In genomic region chr2:206271066-206271465, GRCh38 we compare ENCODE assay signal across 28 cellular contexts. TPM values are rescaled to one million over a fixed set of nuclear protein-coding genes. Genes with fewer than 3 reads are reported as not detected.
DNase-seq lines count a peak whose midpoint lies in the region; ATAC-seq, FAIRE-seq and TF ChIP-seq lines count a peak whose summit lies in the region.
"Had no signal": no experiment of that assay in that cellular context is flagged by ENCODE, and none has a peak within 500 bp of the region (broad histone marks: within the 10 kb centered on the region; RNA-seq: fewer than 3 reads in every experiment).

No MANE protein-coding gene starts in this region.

- H2BK5ac ChIP-seq in H1 (ENCODE audit: low read depth, low read length) = no peak overlapping the region

- no peaks in the 10 kb centered on the region for H3K9me3 Mint-ChIP-seq in activated CD8-positive, alpha-beta memory T cell treated with anti-CD3 and anti-CD28 coated beads, Interleukin-2, amount 10 ng/mL, durations not matched to agents 7 days and 5 days (ENCODE audit: low read depth)

- H3K27me3 ChIP-seq in HepG2 (ENCODE audit: control insufficient read depth in 1 of 2, insufficient read depth in 2 of 2, low read length in 2 of 2) = peaks cover 8 to 61% of the 10 kb centered on the region in 2 experiments; a peak in 4 of 5 replicates
- H3K27me3 ChIP-seq in right lobe of liver = peaks cover 0 to 12% of the 10 kb centered on the region in 2 donors
- no peaks in the 10 kb centered on the region for H3K27me3 ChIP-seq in SU-DHL-6 (ENCODE audit: low read length)
- H3K27me3 ChIP-seq in H1 (replicated peaks in 1 of 4; ENCODE audit: control insufficient read depth in 3 of 4, extremely low read depth in 1 of 4, insufficient read depth in 3 of 4, low read length in 3 of 4) = peaks cover 45 to 79% (median 66%) of the 10 kb centered on the region in 4 experiments
- peaks cover 71% of the 10 kb centered on the region for H3K27me3 ChIP-seq in osteoblast (ENCODE audit: insufficient read depth, low read length)
- peaks cover 0 to 99% (median 75%) of the 10 kb centered on the region in 45 donors for H3K27me3 ChIP-seq in dorsolateral prefrontal cortex
- H3K27me3 ChIP-seq: BE2C had no signal

- intact Hi-C loops in HepG2 (cut with micrococcal nuclease; ENCODE audit: unreplicated experiment) = no loop called here
- intact Hi-C loops in right lobe of liver (cut with DNase I) = no loop called here
- intact Hi-C loops in dorsolateral prefrontal cortex (cut with DNase I) = no loop called here

- no peaks in the 10 kb centered on the region for H3K79me1 ChIP-seq in H1 (ENCODE audit: low read depth, low read length)

- no peak overlapping the region for H4K91ac ChIP-seq in H1 (replicated peaks; ENCODE audit: insufficient read length, low read length)

- H3K9me3 ChIP-seq in HepG2 (ENCODE audit: low read length) (no peaks in the 10 kb centered on the region), right lobe of liver (no peaks in the 10 kb centered on the region), SU-DHL-6 (ENCODE audit: insufficient read depth, low read length) (no peaks in the 10 kb centered on the region), H1 (ENCODE audit: insufficient read depth in 2 of 2, low read depth in 1 of 2, low read length in 1 of 2) (no peaks in the 10 kb centered on the region), osteoblast (ENCODE audit: low read depth, low read length) (no peaks in the 10 kb centered on the region)
- H3K9me3 ChIP-seq: BE2C had no signal

- no peak overlapping the region for H4K5ac ChIP-seq in H1 (ENCODE audit: insufficient read length, low read depth, low read length)

- TF ChIP-seq RAD21 in HepG2 (CRISPR knock-in tag; IDR thresholded peaks at IDR 0.05) (no peak), H1 (IDR thresholded peaks at IDR 0.05 in 1 of 2, conservative IDR thresholded peaks at IDR 0.05 in 1 of 2; ENCODE audit: low read depth in 2 of 2, low read length in 2 of 2) (no peak)

- no peak overlapping the region for H2BK20ac ChIP-seq in H1 (ENCODE audit: low read length)

- H2BK12ac ChIP-seq in H1 (ENCODE audit: low read depth, low read length) = no peak overlapping the region

- peaks cover 3% of the 10 kb centered on the region for H3K23me2 ChIP-seq in H1 (ENCODE audit: low read depth, low read length)

- H3K36me3 Mint-ChIP-seq in activated CD8-positive, alpha-beta memory T cell treated with anti-CD3 and anti-CD28 coated beads, Interleukin-2, amount 10 ng/mL, durations not matched to agents 7 days and 5 days = no peaks in the 10 kb centered on the region
- H3K36me3 Mint-ChIP-seq: CD4-positive, CD25-positive, alpha-beta regulatory T cell had no signal

- TF ChIP-seq POLR2A in HepG2 (IDR thresholded peaks at IDR 0.05; ENCODE audit: insufficient read depth in 1 of 2, low read depth in 2 of 2, low read length in 2 of 2) (no peak), right lobe of liver (IDR thresholded peaks at IDR 0.05) (no peak), H1 (IDR thresholded peaks at IDR 0.05; ENCODE audit: control extremely low read depth in 1 of 2, low read depth in 2 of 2, low read length in 2 of 2) (no peak)

- H3K27ac ChIP-seq in HepG2 (ENCODE audit: extremely low read length, insufficient read depth, low read length) (no peak overlapping the region), right lobe of liver (no peak overlapping the region), SU-DHL-6 (ENCODE audit: low read depth, low read length) (peak overlapping the region; percentile 46), H1 (ENCODE audit: low read depth, low read length) (no peak overlapping the region), osteoblast (ENCODE audit: low read depth, low read length) (no peak overlapping the region), dorsolateral prefrontal cortex (no peak overlapping the region)
- H3K27ac ChIP-seq: 22Rv1, BLaER1 had no signal

- H4K20me1 ChIP-seq in HepG2 (ENCODE audit: insufficient read depth, low read length) (no peaks in the 10 kb centered on the region), SU-DHL-6 (ENCODE audit: low read depth, low read length) (no peaks in the 10 kb centered on the region), H1 (replicated peaks in 1 of 2; ENCODE audit: control insufficient read depth in 1 of 2, insufficient read depth in 2 of 2, low read length in 2 of 2) (peaks cover 0 to 4% of the 10 kb centered on the region in 2 experiments), osteoblast (ENCODE audit: insufficient read depth, low read length) (no peaks in the 10 kb centered on the region)
- H4K20me1 ChIP-seq: BLaER1 had no signal

- no peak overlapping the region for H3K4me3 Mint-ChIP-seq in activated CD8-positive, alpha-beta memory T cell treated with anti-CD3 and anti-CD28 coated beads, Interleukin-2, amount 10 ng/mL, durations not matched to agents 7 days and 5 days
- H3K4me3 Mint-ChIP-seq: CD4-positive, alpha-beta memory T cell; CD8-positive, alpha-beta memory T cell had no signal

- H3K79me2 ChIP-seq in HepG2 (ENCODE audit: insufficient read depth, low read length) (no peaks in the 10 kb centered on the region), SU-DHL-6 (ENCODE audit: insufficient read depth, low read length) (peaks cover 22% of the 10 kb centered on the region), H1 (ENCODE audit: control insufficient read depth in 1 of 2, insufficient read depth in 2 of 2, low read length in 2 of 2) (peaks cover 0 to 8% of the 10 kb centered on the region in 2 experiments; a peak in 2 of 4 replicates), osteoblast (ENCODE audit: insufficient read depth, low read length) (peaks cover 4% of the 10 kb centered on the region)

- POLR2A ChIA-PET in HepG2 (lab: Yijun Ruan, JAX) = no interaction called here
- POLR2A ChIA-PET in H1 (lab: Charles Lee; ENCODE audit: partially characterized antibody) = interaction anchor here (1.4 to 2.0 kb wide), 2 partner anchors 9 to 111 kb away, joined by 4 read pairs; partner anchors contain the start of genes EEF1B2 and NDUFS1

- no peak overlapping the region for H3K23ac ChIP-seq in H1 (ENCODE audit: insufficient read length)

- H3F3A ChIP-seq in SU-DHL-6 (ENCODE audit: insufficient read depth) = peaks cover 47% of the 10 kb centered on the region

- no peak for TF ChIP-seq CTCF in HepG2 (CRISPR knock-in tag; IDR thresholded peaks at IDR 0.05)
- no peak for TF ChIP-seq CTCF in right lobe of liver (IDR thresholded peaks at IDR 0.05)
- no peak for TF ChIP-seq CTCF in SU-DHL-6 (IDR thresholded peaks at IDR 0.05; ENCODE audit: insufficient read depth, low read length, poor library complexity, severe bottlenecking)
- no peak for TF ChIP-seq CTCF in H1 (IDR thresholded peaks at IDR 0.05; ENCODE audit: control extremely low read depth in 1 of 3, insufficient read depth in 1 of 3, low read depth in 1 of 3, low read length in 3 of 3)
- TF ChIP-seq CTCF in osteoblast (IDR thresholded peaks at IDR 0.05; ENCODE audit: extremely low read depth, low read depth, low read length) = no peak
- TF ChIP-seq CTCF in dorsolateral prefrontal cortex (IDR thresholded peaks at IDR 0.05 in 54 of 56, conservative IDR thresholded peaks at IDR 0.05 in 2 of 56; ENCODE audit: low read depth in 1 of 56, partially characterized antibody in 56 of 56) = no peak

- no peak overlapping the region for H3K27ac Mint-ChIP-seq in activated CD8-positive, alpha-beta memory T cell treated with anti-CD3 and anti-CD28 coated beads, Interleukin-2, amount 10 ng/mL, durations not matched to agents 7 days and 5 days
- H3K27ac Mint-ChIP-seq: CD14-positive monocyte; CD4-positive, alpha-beta memory T cell; CD8-positive, alpha-beta memory T cell had no signal

- no peak overlapping the region for H2AK5ac ChIP-seq in H1 (ENCODE audit: low read depth, low read length)

- no peak overlapping the region for H3K56ac ChIP-seq in H1 (replicated peaks; ENCODE audit: insufficient read length, low read depth, low read length)

- H3K4me3 ChIP-seq in HepG2 (replicated peaks in 1 of 3; ENCODE audit: insufficient read depth in 1 of 3, low read depth in 2 of 3, low read length in 3 of 3) (no peak overlapping the region), right lobe of liver (no peak overlapping the region), SU-DHL-6 (ENCODE audit: insufficient read depth, low read length, poor library complexity, severe bottlenecking) (no peak overlapping the region), H1 (ENCODE audit: extremely low read depth in 1 of 4, insufficient read depth in 2 of 4, low read depth in 3 of 4, low read length in 4 of 4) (no peak overlapping the region), osteoblast (ENCODE audit: insufficient read depth, low read length) (no peak overlapping the region), dorsolateral prefrontal cortex (no peak overlapping the region)
- H3K4me3 ChIP-seq: BLaER1, GM12878 had no signal

- H3K14ac ChIP-seq in H1 (ENCODE audit: insufficient read length) = no peak overlapping the region

- CTCF ChIA-PET in HepG2 (lab: Yijun Ruan, JAX; ENCODE audit: low intra/inter-chr PET ratio, low total read pairs) (no interaction called here), H1 (lab: Charles Lee; ENCODE audit: partially characterized antibody) (interaction anchor here (1.0 to 1.9 kb wide), 2 partner anchors 11 to 19 kb away, joined by 3 to 9 read pairs; no protein-coding TSS in a partner anchor)
- CTCF ChIA-PET in activated CD8-positive, alpha-beta memory T cell treated with anti-CD3 and anti-CD28 coated beads, Interleukin-2, amount 10 ng/mL, durations not matched to agents 7 days and 5 days (lab: Charles Lee) = no interaction called here

- WGBS in HepG2 (ENCODE audit: low lambda C conversion rate) = 12% methylated on average over 1 of the region's 1 CpG
- 8% methylated on average over 1 of the region's 1 CpG for WGBS in right lobe of liver (ENCODE audit: insufficient coverage, low coverage, low lambda C conversion rate, missing lambda C conversion rate)
- 40% methylated on average over 1 of the region's 1 CpG; no CpG with 5 or more reads in 1 of the 2 experiments for WGBS in H1 (ENCODE audit: extremely low coverage in 1 of 2, insufficient coverage in 1 of 2, insufficient read length in 1 of 2, insufficient replicate concordance in 2 of 2, low coverage in 1 of 2, low lambda C conversion rate in 2 of 2, missing lambda C conversion rate in 1 of 2), 2 experiments

- no TSS peak for BruUV-seq in HepG2 (replicated peaks; lab: Mats Ljungman, UMichigan)

- no peaks in the 10 kb centered on the region for H3K9me2 ChIP-seq in SU-DHL-6 (replicated peaks; ENCODE audit: insufficient read depth, low read length)

- no peaks in the 10 kb centered on the region for H3K36me3 ChIP-seq in HepG2 (replicated peaks in 1 of 2; ENCODE audit: control insufficient read depth in 1 of 2, insufficient read depth in 2 of 2, low read length in 2 of 2)
- H3K36me3 ChIP-seq in right lobe of liver = no peaks in the 10 kb centered on the region
- H3K36me3 ChIP-seq in SU-DHL-6 (ENCODE audit: low read length) = no peaks in the 10 kb centered on the region
- no peaks in the 10 kb centered on the region for H3K36me3 ChIP-seq in H1 (ENCODE audit: control insufficient read depth in 2 of 4, insufficient read depth in 4 of 4, low read length in 3 of 4)
- H3K36me3 ChIP-seq in osteoblast (ENCODE audit: insufficient read depth, low read length) = no peaks in the 10 kb centered on the region
- H3K36me3 ChIP-seq: BE2C, BLaER1 had no signal

- H3K4me1 Mint-ChIP-seq in activated CD8-positive, alpha-beta memory T cell treated with anti-CD3 and anti-CD28 coated beads, Interleukin-2, amount 10 ng/mL, durations not matched to agents 7 days and 5 days = peaks cover 14% of the 10 kb centered on the region

- no peak overlapping the region for H2BK15ac ChIP-seq in H1 (ENCODE audit: low read length)

- in situ Hi-C loops in HepG2 (cut with HindIII; ENCODE audit: extremely low pct_ligation_motif_present, low pct_unique_long_range_greater_than_20kb) = no loop called here

- no peak overlapping the region for H2AFZ ChIP-seq in HepG2 (ENCODE audit: low read length)
- H2AFZ ChIP-seq in SU-DHL-6 (ENCODE audit: low read depth, low read length, severe bottlenecking) = no peak overlapping the region
- no peak overlapping the region for H2AFZ ChIP-seq in H1 (ENCODE audit: low read length)
- no peak overlapping the region for H2AFZ ChIP-seq in osteoblast (ENCODE audit: low read length)

- H3K4me2 ChIP-seq in HepG2 (ENCODE audit: low read depth, low read length) (no peak overlapping the region), SU-DHL-6 (ENCODE audit: low read depth, low read length, poor library complexity, severe bottlenecking) (no peak overlapping the region), H1 (ENCODE audit: insufficient read depth in 1 of 2, low read depth in 2 of 2, low read length in 2 of 2) (no peak overlapping the region), osteoblast (ENCODE audit: insufficient read depth, low read length) (no peak overlapping the region)
- H3K4me2 ChIP-seq: BLaER1 had no signal

- H3K9ac ChIP-seq in HepG2 (ENCODE audit: insufficient read depth, low read depth, low read length) (no peak overlapping the region), SU-DHL-6 (ENCODE audit: low read length) (no peak overlapping the region), H1 (replicated peaks in 1 of 4; ENCODE audit: extremely low read depth in 1 of 4, low read depth in 3 of 4, low read length in 3 of 4) (no peak overlapping the region)
- H3K9ac ChIP-seq: BLaER1 had no signal

- ATAC-seq in HepG2 (no peak), right lobe of liver (no peak)
- ATAC-seq in activated CD8-positive, alpha-beta memory T cell treated with anti-CD3 and anti-CD28 coated beads, Interleukin-2, amount 10 ng/mL, durations not matched to agents 7 days and 5 days = no peak
- ATAC-seq: GM12878 had no signal

- peaks cover 68% of the 10 kb centered on the region for H3K27me3 Mint-ChIP-seq in activated CD8-positive, alpha-beta memory T cell treated with anti-CD3 and anti-CD28 coated beads, Interleukin-2, amount 10 ng/mL, durations not matched to agents 7 days and 5 days

- H3K4ac ChIP-seq in H1 (replicated peaks; ENCODE audit: insufficient read length, low read depth, low read length) = no peak overlapping the region

- H2BK120ac ChIP-seq in H1 (replicated peaks; ENCODE audit: low read depth, low read length) = no peak overlapping the region

- H3K18ac ChIP-seq in H1 (ENCODE audit: extremely low read depth, low read length) = no peak overlapping the region

- peaks cover 17% of the 10 kb centered on the region for H3K4me1 ChIP-seq in HepG2 (ENCODE audit: insufficient read depth, low read length)
- peaks cover 0 to 8% (median 0%) of the 10 kb centered on the region in 4 donors for H3K4me1 ChIP-seq in right lobe of liver
- H3K4me1 ChIP-seq in H1 (replicated peaks in 1 of 4; ENCODE audit: control insufficient read depth in 3 of 4, insufficient read depth in 4 of 4, low read length in 3 of 4) = peaks cover 0 to 7% (median 1%) of the 10 kb centered on the region in 4 experiments; a peak in 2 of 7 replicates
- no peaks in the 10 kb centered on the region for H3K4me1 ChIP-seq in osteoblast (ENCODE audit: insufficient read depth, low read length)

- FAIRE-seq in HepG2 (lab: Jason Lieb, UNC) = no peak
- FAIRE-seq in H1 (lab: Jason Lieb, UNC) = no peak
- FAIRE-seq: GM12878, GM12892, GM18507 had no signal

- TF ChIP-seq EP300 in HepG2 (IDR thresholded peaks at IDR 0.05; ENCODE audit: low read depth in 2 of 2, low read length in 2 of 2) (no peak), HepG2 (CRISPR knock-in tag; IDR thresholded peaks at IDR 0.05; ENCODE audit: borderline replicate concordance) (no peak), H1 (IDR thresholded peaks at IDR 0.05; ENCODE audit: borderline replicate concordance in 1 of 2, low read depth in 2 of 2, low read length in 2 of 2) (no peak)

- DNase-seq in HepG2 (ENCODE audit: low spot score) (no peak), right lobe of liver (no peak), H1 (ENCODE audit: low read depth in 1 of 2, low spot score in 2 of 2) (no peak), osteoblast (ENCODE audit: insufficient read length, low spot score, missing footprints) (peak; percentile 18), NCI-H1930 (lab: John Stamatoyannopoulos, UW) (no peak), dorsolateral prefrontal cortex (no peak)
- DNase-seq in activated CD8-positive, alpha-beta memory T cell treated with anti-CD3 and anti-CD28 coated beads, Interleukin-2, amount 10 ng/mL, durations not matched to agents 7 days and 5 days = no peak
- DNase-seq: ACHN; BE2C; C1 segment of cervical spinal cord; CD4-positive, alpha-beta memory T cell; CD4-positive, CD25-positive, alpha-beta regulatory T cell; CD8-positive, alpha-beta memory T cell; COR-L47; DMS 273 treated with DMSO at 0.1 percent for 48 hours; DMS153; DMS53; DMS79; DND-41; EL; GDM1 had no signal

- H4K8ac ChIP-seq in H1 (ENCODE audit: extremely low read depth, insufficient read depth, low read length) = no peak overlapping the region

RNA-seq across cellular contexts. Expression of gene ZDBF2, which starts 3.4 kb away (rescaled TPM):
- 2.0 and 2.4 TPM in 2 replicates for total RNA-seq in HepG2 (2016; rRNA removed; fragmentation: Illumina TruSeq; extraction: Trizol)
- 7.4 and 8.5 TPM in 2 replicates for total RNA-seq in HepG2 (2016; cell fraction: cytosol; rRNA removed; fragmentation: Illumina TruSeq; extraction: Trizol; ENCODE audit: low read depth)
- 1.5 and 1.9 TPM in 2 replicates for total RNA-seq in HepG2 (2016; cell fraction: insoluble cytoplasmic fraction; rRNA removed; fragmentation: Illumina TruSeq; extraction: Trizol)
- total RNA-seq in HepG2 (2016; cell fraction: membrane; rRNA removed; fragmentation: Illumina TruSeq; extraction: Trizol) = 2.3 and 2.4 TPM in 2 replicates
- total RNA-seq in HepG2 (2016; cell fraction: nucleus; rRNA removed; fragmentation: Illumina TruSeq; extraction: Trizol) = 2.3 and 3.1 TPM in 2 replicates
- polyA plus RNA-seq in HepG2 (2011; rRNA removed) = 0.91 and 1.5 TPM in 2 replicates
- 0.23 and 0.33 TPM in 2 replicates for polyA plus RNA-seq in HepG2 (2011; cell fraction: cytosol; rRNA removed)
- polyA plus RNA-seq in HepG2 (2011; cell fraction: nucleus; rRNA removed) = 1.5 and 2.3 TPM in 2 replicates
- polyA plus RNA-seq in HepG2 (2012) = 1.4 and 2.3 TPM in 2 replicates
- polyA plus RNA-seq in HepG2 (2016; cell fraction: cytosol; fragmentation: Illumina TruSeq; extraction: Trizol; ENCODE audit: low read depth) = 0.08 and 0.10 TPM in 2 replicates
- polyA plus RNA-seq in HepG2 (2016; cell fraction: insoluble cytoplasmic fraction; fragmentation: Illumina TruSeq; extraction: Trizol; ENCODE audit: low read depth) = 0.38 and 0.49 TPM in 2 replicates
- 0.03 and 0.15 TPM in 2 replicates for polyA plus RNA-seq in HepG2 (2016; cell fraction: membrane; fragmentation: Illumina TruSeq; extraction: Trizol; ENCODE audit: low read depth)
- 2.8 and 3.0 TPM in 2 replicates for polyA plus RNA-seq in HepG2 (2016; cell fraction: nucleus; fragmentation: Illumina TruSeq; extraction: Trizol; ENCODE audit: insufficient read depth, low read depth)
- polyA minus RNA-seq in HepG2 (2011; rRNA and poly(A)+ RNA removed; ENCODE audit: low replicate concordance) = 2.1 and 8.6 TPM in 2 replicates
- polyA minus RNA-seq in HepG2 (2011; cell fraction: cytosol; rRNA and poly(A)+ RNA removed) = 1.7 TPM in 2 replicates
- 11.3 and 12.0 TPM in 2 replicates for polyA minus RNA-seq in HepG2 (2011; cell fraction: nucleus; rRNA and poly(A)+ RNA removed)
- 1 to 10 TPM; 2.9 to 6.4 (median 4.3) TPM for total RNA-seq in right lobe of liver
- total RNA-seq in H1 (2021; fragmentation: NEBNext Ultra II Directional; extraction: Animal tissue kit (Norgen Biotek cat#: 25700)) = 15.3 and 17.2 TPM in 2 replicates
- polyA plus RNA-seq in H1 (2011; rRNA removed) = 0.99 and 1.5 TPM in 2 replicates
- 1.9 TPM for polyA plus RNA-seq in H1 (2011; cell fraction: cytosol; rRNA removed)
- 4.0 TPM for polyA plus RNA-seq in H1 (2011; cell fraction: nucleus; rRNA removed)
- 2.1 to 4.6 TPM (median 3.8 TPM) in 4 replicates for polyA plus RNA-seq in H1 (2012, experiment 1 of 2)
- polyA plus RNA-seq in H1 (2012, experiment 2 of 2) = 0.17 TPM
- polyA plus RNA-seq in H1 (2013, experiment 1 of 2) = 7.0 TPM
- polyA plus RNA-seq in H1 (2013, experiment 2 of 2) = 6.1 TPM
- 16.4 and 25.0 TPM in 2 replicates for polyA minus RNA-seq in H1 (2011; rRNA and poly(A)+ RNA removed)
- 6.5 TPM for polyA minus RNA-seq in H1 (2011; cell fraction: cytosol; rRNA and poly(A)+ RNA removed)
- 22.6 TPM for polyA minus RNA-seq in H1 (2011; cell fraction: nucleus; rRNA and poly(A)+ RNA removed)
- 9.1 and 12.7 TPM in 2 replicates for total RNA-seq in osteoblast
- total RNA-seq in dorsolateral prefrontal cortex = 10 to 100 TPM; 15.4 to 80.3 (median 43.5) TPM
- total RNA-seq in activated CD8-positive, alpha-beta memory T cell treated with anti-CD3 and anti-CD28 coated beads, Interleukin-2, amount 10 ng/mL, durations not matched to agents 7 days and 5 days = 1 to 10 TPM; 6.9 to 9.4 TPM

Comparison
In these comparisons a context has a peak if more than half of its experiments do, and no peak if none do; other contexts are left out.
1. Of the 41 proteins assayed by ChIP-seq in both HepG2 and H1: peak only in HepG2: none; only in H1: SUZ12; in both: MAFK; in neither: 39.